ENCODE assay signal across 21 cellular contexts in the genomic region with DNA sequence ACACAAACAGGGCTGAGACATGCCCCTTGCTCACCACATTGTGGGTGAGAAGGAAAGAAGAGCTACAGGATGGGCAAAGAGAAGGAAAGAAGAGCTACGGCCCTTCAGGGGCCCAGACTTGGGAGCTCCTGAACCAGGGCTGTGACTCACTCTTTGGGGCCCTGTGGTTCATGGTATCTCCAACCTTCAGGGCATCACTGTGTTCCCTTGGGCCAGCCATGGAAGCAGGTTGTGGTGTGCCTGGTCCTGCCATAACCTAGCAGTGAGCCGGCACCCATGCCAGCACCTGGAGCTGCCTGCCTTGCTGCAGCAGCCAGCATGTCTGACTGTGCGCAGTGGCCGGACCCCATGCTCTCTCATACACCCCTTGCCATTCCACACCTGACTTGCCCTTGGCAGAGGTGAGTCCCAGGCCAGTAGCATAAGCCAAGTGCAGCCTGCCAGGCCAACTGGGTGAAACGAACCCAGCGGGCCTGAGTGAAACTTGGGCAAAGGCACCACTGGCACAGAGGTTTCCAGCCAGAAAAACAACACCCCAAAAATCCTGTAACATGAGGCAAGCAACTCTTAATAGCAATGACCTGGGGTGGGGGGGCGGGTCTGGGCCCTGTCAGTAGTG.
DNase-seq lines count a peak whose midpoint lies in the region; ATAC-seq, FAIRE-seq and TF ChIP-seq lines count a peak whose summit lies in the region.
"Had no signal": no experiment of that assay in that cellular context is flagged by ENCODE, and none has a peak within 500 bp of the region (broad histone marks: within the 10 kb centered on the region; RNA-seq: fewer than 3 reads in every experiment).

No MANE protein-coding gene starts in this region.

- H3K27ac ChIP-seq in right cardiac atrium (ENCODE audit: low read length) (no peak overlapping the region), VCaP (peak overlapping the region; percentile 48; the same call in 1 of the 2 replicates), thyroid gland (peak overlapping the region; percentile 50 to 61 (median 60)), kidney (ENCODE audit: low read depth in 2 of 2, low read length in 2 of 2) (no peak overlapping the region)
- H3K27ac ChIP-seq: GM23248 had no signal

- ATAC-seq in Right ventricle myocardium inferior: peak; percentile 52
- ATAC-seq in right cardiac atrium: no peak
- ATAC-seq: CD8-positive, alpha-beta T cell; GM12878 had no signal

- 95% methylated on average over 7 of the region's 7 CpGs for WGBS in right cardiac atrium
- 59 to 76% methylated on average over 5 to 7 of the region's 7 CpGs for WGBS in thyroid gland, 2 donors

- H3K4me1 ChIP-seq in right cardiac atrium (ENCODE audit: control insufficient read depth, insufficient read depth, low read length): no peaks in the 10 kb centered on the region
- peaks cover 21 to 30% of the 10 kb centered on the region in 2 donors for H3K4me1 ChIP-seq in thyroid gland
- no peaks in the 10 kb centered on the region for H3K4me1 ChIP-seq in kidney (ENCODE audit: control insufficient read depth in 1 of 2, insufficient read depth in 1 of 2, low read depth in 1 of 2, low read length in 2 of 2)
- H3K4me1 ChIP-seq: HAP-1 had no signal

- H3K4me3 ChIP-seq in right cardiac atrium (ENCODE audit: low read length): no peak overlapping the region
- no peak overlapping the region for H3K4me3 ChIP-seq in thyroid gland (replicated peaks in 1 of 3)
- H3K4me3 ChIP-seq in kidney (ENCODE audit: low read length in 2 of 2): no peak overlapping the region
- H3K4me3 ChIP-seq: GM12878, GM23248, HAP-1 had no signal

- H3K9me3 ChIP-seq in right cardiac atrium (ENCODE audit: control insufficient read depth, low read length): no peaks in the 10 kb centered on the region
- H3K9me3 ChIP-seq in thyroid gland: no peaks in the 10 kb centered on the region
- H3K9me3 ChIP-seq in kidney (ENCODE audit: control insufficient read depth in 1 of 2, low read length in 2 of 2): no peaks in the 10 kb centered on the region
- H3K9me3 ChIP-seq: HAP-1 had no signal

- H3K9ac ChIP-seq in kidney (ENCODE audit: low read length in 2 of 2): no peak overlapping the region
- H3K9ac ChIP-seq: GM23248 had no signal

- intact Hi-C loops in Right ventricle myocardium inferior (cut with DNase I) (no loop called here), right cardiac atrium (cut with DNase I) (no loop called here), thyroid gland (cut with DNase I) (no loop called here), kidney (cut with DNase I) (no loop called here)

- H3K36me3 ChIP-seq in thyroid gland (no peaks in the 10 kb centered on the region), kidney (ENCODE audit: control insufficient read depth in 1 of 2, insufficient read depth in 2 of 2, low read length in 2 of 2) (no peaks in the 10 kb centered on the region)
- H3K36me3 ChIP-seq: HAP-1 had no signal

- no peaks in the 10 kb centered on the region for H3K27me3 ChIP-seq in right cardiac atrium (ENCODE audit: control insufficient read depth, insufficient read depth)
- H3K27me3 ChIP-seq in thyroid gland: no peaks in the 10 kb centered on the region

- TF ChIP-seq CTCF in VCaP (conservative IDR thresholded peaks at IDR 0.05) (no peak), thyroid gland (IDR thresholded peaks at IDR 0.05) (no peak), kidney (IDR thresholded peaks at IDR 0.05; ENCODE audit: borderline replicate concordance, extremely low read depth, insufficient read depth) (no peak)

- DNase-seq in Right ventricle myocardium inferior (ENCODE audit: missing footprints) (peak; percentile 70), right cardiac atrium (no peak), kidney tubule cell (ENCODE audit: low spot score) (peak; percentile 64), thyroid gland (peak; percentile 29 to 64), LoVo (ENCODE audit: low spot score) (no peak), kidney (no peak)
- DNase-seq: AML-193; C1 segment of cervical spinal cord; CD8-positive, alpha-beta T cell; DND-41; GM23248; KBM-7; NCI-H1105; NCI-H2081 treated with DMSO at 0.1 percent for 48 hours; NCI-H2171 treated with DMSO at 0.1 percent for 48 hours; NCI-H446; NCI-H526 had no signal

- no peak for FAIRE-seq in kidney (lab: Jason Lieb, UNC)
- FAIRE-seq: GM12878, RCC 7860 had no signal

- no peak for TF ChIP-seq POLR2A in thyroid gland (IDR thresholded peaks at IDR 0.05)

Comparison
In these comparisons a context has a peak if more than half of its experiments do, and no peak if none do; other contexts are left out.
1. DNase-seq: peak in Right ventricle myocardium inferior (single experiment), kidney tubule cell (single experiment) and thyroid gland (2 of 2); none in right cardiac atrium (0 of 3), LoVo (single experiment) and kidney (single experiment).
2. H3K27ac ChIP-seq: peak in VCaP (single experiment) and thyroid gland (3 of 3); none in right cardiac atrium (single experiment) and kidney (0 of 2).